Comparison of ENCODE assay signal across 10 cellular contexts in the genomic region with DNA sequence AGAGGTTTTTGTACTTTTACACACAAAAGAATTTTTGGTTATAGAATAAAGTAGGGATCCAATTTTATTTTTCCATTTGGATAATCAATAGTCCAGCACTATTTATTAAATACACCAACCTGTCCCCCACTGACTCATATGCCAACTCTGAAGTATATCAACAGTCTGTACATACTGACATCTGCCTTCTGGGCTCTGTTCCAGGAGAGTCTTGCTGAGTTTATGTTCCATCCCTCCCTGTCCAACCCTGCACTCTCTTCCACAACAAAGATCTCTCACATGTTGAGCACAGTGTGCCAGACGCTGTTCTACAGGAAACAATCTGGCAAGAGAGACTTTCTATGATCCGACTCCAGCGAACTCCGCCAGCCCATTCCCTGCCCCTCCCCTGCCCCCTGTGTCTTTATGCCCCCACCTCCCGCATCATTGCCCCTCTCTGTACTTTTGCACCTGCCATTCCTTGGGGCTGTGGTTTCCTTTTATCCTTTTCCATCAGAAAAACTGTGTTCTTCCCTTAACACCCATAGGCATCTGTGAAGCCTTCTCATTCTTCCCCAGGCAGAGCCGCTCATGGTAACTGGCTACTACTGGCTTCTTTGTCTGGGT. TPM values are rescaled to one million over a fixed set of nuclear protein-coding genes. Genes with fewer than 3 reads are reported as not detected.
A peak's percentile ranks its signal among the peaks of the same experiment; 100 is the strongest.
DNase-seq lines count a peak whose midpoint lies in the region; ATAC-seq, FAIRE-seq and TF ChIP-seq lines count a peak whose summit lies in the region.
"Had no signal": no experiment of that assay in that cellular context is flagged by ENCODE, and none has a peak within 500 bp of the region (broad histone marks: within the 10 kb centered on the region; RNA-seq: fewer than 3 reads in every experiment).

No MANE protein-coding gene starts in this region.

- TF ChIP-seq CTCF in astrocyte of the cerebellum (IDR thresholded peaks at IDR 0.05; ENCODE audit: low read depth, low read length, missing control alignments) (no peak), HepG2 (CRISPR knock-in tag; IDR thresholded peaks at IDR 0.05) (no peak), CD14-positive monocyte (IDR thresholded peaks at IDR 0.05) (no peak), GM13976 (IDR thresholded peaks at IDR 0.05; ENCODE audit: borderline replicate concordance, control extremely low read depth, extremely low read depth, insufficient read depth, missing control alignments) (no peak)

- in situ Hi-C loops in astrocyte of the cerebellum (cut with HindIII; ENCODE audit: low sequenced_read_pairs) (no loop called here), HepG2 (cut with HindIII; ENCODE audit: extremely low pct_ligation_motif_present, low pct_unique_long_range_greater_than_20kb) (no loop called here), GM13976 (cut with MboI; ENCODE audit: low sequenced_read_pairs, unreplicated experiment) (no loop called here)

- DNase-seq in COR-L47 (lab: John Stamatoyannopoulos, UW), result peak; percentile 95
- DNase-seq in NCI-H2029 (lab: John Stamatoyannopoulos, UW), result peak; percentile 62
- DNase-seq in astrocyte of the cerebellum (ENCODE audit: low read depth), result peak; percentile 51
- DNase-seq in HepG2 (ENCODE audit: low spot score), result no peak
- no peak for DNase-seq in T-helper 9 cell
- no peak for DNase-seq in CD14-positive monocyte (ENCODE audit: low spot score)
- DNase-seq in GM13976 (ENCODE audit: low spot score), result no peak
- DNase-seq: activated B cell treated with CpG ODN at 0.5 μM for 24 hours; naive thymus-derived CD4-positive, alpha-beta T cell had no signal

- H2AFZ ChIP-seq in HepG2 (ENCODE audit: low read length), result no peak overlapping the region

- H3K27me3 ChIP-seq in HepG2 (ENCODE audit: control insufficient read depth in 1 of 2, insufficient read depth in 2 of 2, low read length in 2 of 2), result no peaks in the 10 kb centered on the region

- TF ChIP-seq EP300 in HepG2 (IDR thresholded peaks at IDR 0.05; ENCODE audit: low read depth in 2 of 2, low read length in 2 of 2), result no peak
- no peak for TF ChIP-seq EP300 in HepG2 (CRISPR knock-in tag; IDR thresholded peaks at IDR 0.05; ENCODE audit: borderline replicate concordance)

- ATAC-seq in HepG2, result peak; percentile 45; the same call in 2 of the 3 replicates
- ATAC-seq in GM18870 (IDR thresholded peaks at IDR 0.05; ENCODE audit: unreplicated experiment), result no peak
- ATAC-seq: naive thymus-derived CD4-positive, alpha-beta T cell had no signal

- H3K9me3 ChIP-seq in HepG2 (ENCODE audit: low read length), result peaks cover 8% of the 10 kb centered on the region

- H3K36me3 Mint-ChIP-seq in CD14-positive monocyte, result no peaks in the 10 kb centered on the region

- WGBS in HepG2 (ENCODE audit: low lambda C conversion rate), result 4% methylated on average over 6 of the region's 6 CpGs

- BruUV-seq in HepG2 (replicated peaks; lab: Mats Ljungman, UMichigan), result no TSS peak

- POLR2A ChIA-PET in HepG2 (lab: Yijun Ruan, JAX), result no interaction called here

- no peak for TF ChIP-seq RAD21 in HepG2 (CRISPR knock-in tag; IDR thresholded peaks at IDR 0.05)

- TF ChIP-seq POLR2A in HepG2 (IDR thresholded peaks at IDR 0.05; ENCODE audit: insufficient read depth in 1 of 2, low read depth in 2 of 2, low read length in 2 of 2), result no peak

- H3K4me1 ChIP-seq in HepG2 (ENCODE audit: insufficient read depth, low read length), result peaks cover 15% of the 10 kb centered on the region

- H3K4me3 ChIP-seq in astrocyte of the cerebellum (ENCODE audit: low read depth, low read length) (no peak overlapping the region), HepG2 (replicated peaks in 1 of 3; ENCODE audit: insufficient read depth in 1 of 3, low read depth in 2 of 3, low read length in 3 of 3) (no peak overlapping the region)

- no peak for FAIRE-seq in HepG2 (lab: Jason Lieb, UNC)

- H3K36me3 ChIP-seq in HepG2 (replicated peaks in 1 of 2; ENCODE audit: control insufficient read depth in 1 of 2, insufficient read depth in 2 of 2, low read length in 2 of 2), result no peaks in the 10 kb centered on the region

- H3K4me3 Mint-ChIP-seq in CD14-positive monocyte, result peak overlapping the region in 1 of 2 donors; percentile 39
- H3K4me3 Mint-ChIP-seq: activated B cell treated with CpG ODN at 0.5 μM for 24 hours; naive thymus-derived CD4-positive, alpha-beta T cell had no signal

- no peak overlapping the region for H3K4me2 ChIP-seq in HepG2 (ENCODE audit: low read depth, low read length)

- H3K79me2 ChIP-seq in HepG2 (ENCODE audit: insufficient read depth, low read length), result no peaks in the 10 kb centered on the region

- no peaks in the 10 kb centered on the region for H4K20me1 ChIP-seq in HepG2 (ENCODE audit: insufficient read depth, low read length)

- H3K9me3 Mint-ChIP-seq in CD14-positive monocyte, result peaks cover 2 to 6% (median 4%) of the 10 kb centered on the region in 7 donors

- intact Hi-C loops in HepG2 (cut with micrococcal nuclease; ENCODE audit: unreplicated experiment) (no loop called here), CD14-positive monocyte (cut with micrococcal nuclease) (no loop called here)

- CTCF ChIA-PET in HepG2 (lab: Yijun Ruan, JAX; ENCODE audit: low intra/inter-chr PET ratio, low total read pairs), result no interaction called here

- no peak overlapping the region for H3K27ac Mint-ChIP-seq in CD14-positive monocyte
- H3K27ac Mint-ChIP-seq: activated B cell treated with CpG ODN at 0.5 μM for 24 hours; naive thymus-derived CD4-positive, alpha-beta T cell had no signal

- no peaks in the 10 kb centered on the region for H3K4me1 Mint-ChIP-seq in CD14-positive monocyte
- H3K4me1 Mint-ChIP-seq: activated B cell treated with CpG ODN at 0.5 μM for 24 hours; naive thymus-derived CD4-positive, alpha-beta T cell had no signal

- peaks cover 27 to 45% (median 31%) of the 10 kb centered on the region in 3 donors for H3K27me3 Mint-ChIP-seq in CD14-positive monocyte (ENCODE audit: low read depth in 3 of 3)

- H3K9ac ChIP-seq in HepG2 (ENCODE audit: insufficient read depth, low read depth, low read length), result no peak overlapping the region

- H3K27ac ChIP-seq in HepG2 (ENCODE audit: extremely low read length, insufficient read depth, low read length), result no peak overlapping the region

RNA-seq across cellular contexts. Expression of a gene that starts 3.3 kb away (rescaled TPM):
- total RNA-seq in HepG2 (2016; rRNA removed; fragmentation: Illumina TruSeq; extraction: Trizol), result 0.90 and 1.3 TPM in 2 replicates
- total RNA-seq in HepG2 (2016; cell fraction: cytosol; rRNA removed; fragmentation: Illumina TruSeq; extraction: Trizol; ENCODE audit: low read depth), result not detected in 2 replicates
- 0.76 and 1.6 TPM in 2 replicates for total RNA-seq in HepG2 (2016; cell fraction: insoluble cytoplasmic fraction; rRNA removed; fragmentation: Illumina TruSeq; extraction: Trizol)
- total RNA-seq in HepG2 (2016; cell fraction: membrane; rRNA removed; fragmentation: Illumina TruSeq; extraction: Trizol), result 0.34 and 0.48 TPM in 2 replicates
- total RNA-seq in HepG2 (2016; cell fraction: nucleus; rRNA removed; fragmentation: Illumina TruSeq; extraction: Trizol), result 0.94 and 1.2 TPM in 2 replicates
- polyA plus RNA-seq in HepG2 (2011; rRNA removed) (0.12 and 0.37 TPM in 2 replicates), CD14-positive monocyte (not detected)
- polyA plus RNA-seq in HepG2 (2011; cell fraction: cytosol; rRNA removed), result 0.21 and 0.29 TPM in 2 replicates
- polyA plus RNA-seq in HepG2 (2011; cell fraction: nucleus; rRNA removed), result 1.2 and 1.4 TPM in 2 replicates
- polyA plus RNA-seq in HepG2 (2012), result 0.13 and 0.38 TPM in 2 replicates
- polyA plus RNA-seq in HepG2 (2016; cell fraction: cytosol; fragmentation: Illumina TruSeq; extraction: Trizol; ENCODE audit: low read depth), result not detected in 2 replicates
- 0.60 and 0.66 TPM in 2 replicates for polyA plus RNA-seq in HepG2 (2016; cell fraction: insoluble cytoplasmic fraction; fragmentation: Illumina TruSeq; extraction: Trizol; ENCODE audit: low read depth)
- polyA plus RNA-seq in HepG2 (2016; cell fraction: membrane; fragmentation: Illumina TruSeq; extraction: Trizol; ENCODE audit: low read depth), result 0.13 and 0.24 TPM in 2 replicates
- polyA plus RNA-seq in HepG2 (2016; cell fraction: nucleus; fragmentation: Illumina TruSeq; extraction: Trizol; ENCODE audit: insufficient read depth, low read depth), result 0.77 and 0.93 TPM in 2 replicates
- 1.2 TPM in 1 of 2 replicates, not detected in the other for polyA minus RNA-seq in HepG2 (2011; rRNA and poly(A)+ RNA removed; ENCODE audit: low replicate concordance)
- polyA minus RNA-seq in HepG2 (2011; cell fraction: cytosol; rRNA and poly(A)+ RNA removed), result 0.49 TPM in 1 of 2 replicates, not detected in the other
- not detected in 2 replicates for polyA minus RNA-seq in HepG2 (2011; cell fraction: nucleus; rRNA and poly(A)+ RNA removed)
- total RNA-seq: activated B cell treated with CpG ODN at 0.5 μM for 24 hours; naive thymus-derived CD4-positive, alpha-beta T cell had no signal
- polyA plus RNA-seq: naive thymus-derived CD4-positive, alpha-beta T cell had no signal

RNA-seq across cellular contexts. Expression of a gene that starts 46.3 kb away (rescaled TPM):
- not detected in 2 replicates for total RNA-seq in HepG2 (2016; rRNA removed; fragmentation: Illumina TruSeq; extraction: Trizol)
- not detected in 2 replicates for total RNA-seq in HepG2 (2016; cell fraction: cytosol; rRNA removed; fragmentation: Illumina TruSeq; extraction: Trizol; ENCODE audit: low read depth)
- not detected in 2 replicates for total RNA-seq in HepG2 (2016; cell fraction: insoluble cytoplasmic fraction; rRNA removed; fragmentation: Illumina TruSeq; extraction: Trizol)
- total RNA-seq in HepG2 (2016; cell fraction: membrane; rRNA removed; fragmentation: Illumina TruSeq; extraction: Trizol), result not detected in 2 replicates
- not detected in 2 replicates for total RNA-seq in HepG2 (2016; cell fraction: nucleus; rRNA removed; fragmentation: Illumina TruSeq; extraction: Trizol)
- not detected in 2 replicates for polyA plus RNA-seq in HepG2 (2011; rRNA removed)
- not detected in 2 replicates for polyA plus RNA-seq in HepG2 (2011; cell fraction: cytosol; rRNA removed)
- not detected in 2 replicates for polyA plus RNA-seq in HepG2 (2011; cell fraction: nucleus; rRNA removed)
- not detected in 2 replicates for polyA plus RNA-seq in HepG2 (2012)
- polyA plus RNA-seq in HepG2 (2016; cell fraction: cytosol; fragmentation: Illumina TruSeq; extraction: Trizol; ENCODE audit: low read depth), result not detected in 2 replicates
- not detected in 2 replicates for polyA plus RNA-seq in HepG2 (2016; cell fraction: insoluble cytoplasmic fraction; fragmentation: Illumina TruSeq; extraction: Trizol; ENCODE audit: low read depth)
- polyA plus RNA-seq in HepG2 (2016; cell fraction: membrane; fragmentation: Illumina TruSeq; extraction: Trizol; ENCODE audit: low read depth), result not detected in 2 replicates
- polyA plus RNA-seq in HepG2 (2016; cell fraction: nucleus; fragmentation: Illumina TruSeq; extraction: Trizol; ENCODE audit: insufficient read depth, low read depth), result not detected in 2 replicates
- polyA minus RNA-seq in HepG2 (2011; rRNA and poly(A)+ RNA removed; ENCODE audit: low replicate concordance), result not detected in 2 replicates
- polyA minus RNA-seq in HepG2 (2011; cell fraction: cytosol; rRNA and poly(A)+ RNA removed), result not detected in 2 replicates
- not detected in 2 replicates for polyA minus RNA-seq in HepG2 (2011; cell fraction: nucleus; rRNA and poly(A)+ RNA removed)
- polyA plus RNA-seq in CD14-positive monocyte, result not detected
- total RNA-seq: activated B cell treated with CpG ODN at 0.5 μM for 24 hours had no signal
- polyA plus RNA-seq: naive thymus-derived CD4-positive, alpha-beta T cell had no signal

RNA-seq across cellular contexts. Expression of a gene that starts 49.9 kb away (rescaled TPM):
- 173 and 204 TPM in 2 replicates for total RNA-seq in HepG2 (2016; rRNA removed; fragmentation: Illumina TruSeq; extraction: Trizol)
- total RNA-seq in HepG2 (2016; cell fraction: cytosol; rRNA removed; fragmentation: Illumina TruSeq; extraction: Trizol; ENCODE audit: low read depth), result 37.4 and 41.2 TPM in 2 replicates
- total RNA-seq in HepG2 (2016; cell fraction: insoluble cytoplasmic fraction; rRNA removed; fragmentation: Illumina TruSeq; extraction: Trizol), result 163 and 183 TPM in 2 replicates
- 63.6 and 67.4 TPM in 2 replicates for total RNA-seq in HepG2 (2016; cell fraction: membrane; rRNA removed; fragmentation: Illumina TruSeq; extraction: Trizol)
- 88.0 and 101 TPM in 2 replicates for total RNA-seq in HepG2 (2016; cell fraction: nucleus; rRNA removed; fragmentation: Illumina TruSeq; extraction: Trizol)
- polyA plus RNA-seq in HepG2 (2011; rRNA removed) (71.8 and 81.3 TPM in 2 replicates), CD14-positive monocyte (10 to 100 TPM; 22.1 to 24.1 TPM)
- polyA plus RNA-seq in HepG2 (2011; cell fraction: cytosol; rRNA removed), result 79.1 and 88.1 TPM in 2 replicates
- 76.8 and 77.0 TPM in 2 replicates for polyA plus RNA-seq in HepG2 (2011; cell fraction: nucleus; rRNA removed)
- 55.3 and 71.8 TPM in 2 replicates for polyA plus RNA-seq in HepG2 (2012)
- polyA plus RNA-seq in HepG2 (2016; cell fraction: cytosol; fragmentation: Illumina TruSeq; extraction: Trizol; ENCODE audit: low read depth), result 14.2 and 15.7 TPM in 2 replicates
- 163 and 165 TPM in 2 replicates for polyA plus RNA-seq in HepG2 (2016; cell fraction: insoluble cytoplasmic fraction; fragmentation: Illumina TruSeq; extraction: Trizol; ENCODE audit: low read depth)
- polyA plus RNA-seq in HepG2 (2016; cell fraction: membrane; fragmentation: Illumina TruSeq; extraction: Trizol; ENCODE audit: low read depth), result 27.3 and 35.0 TPM in 2 replicates
- 123 and 125 TPM in 2 replicates for polyA plus RNA-seq in HepG2 (2016; cell fraction: nucleus; fragmentation: Illumina TruSeq; extraction: Trizol; ENCODE audit: insufficient read depth, low read depth)
- polyA minus RNA-seq in HepG2 (2011; rRNA and poly(A)+ RNA removed; ENCODE audit: low replicate concordance), result 135 and 154 TPM in 2 replicates
- polyA minus RNA-seq in HepG2 (2011; cell fraction: cytosol; rRNA and poly(A)+ RNA removed), result 42.9 and 46.2 TPM in 2 replicates
- polyA minus RNA-seq in HepG2 (2011; cell fraction: nucleus; rRNA and poly(A)+ RNA removed), result 52.4 and 57.6 TPM in 2 replicates

Comparison
In these comparisons a context has a peak if more than half of its experiments do, and no peak if none do; other contexts are left out.
1. DNase-seq: peak in COR-L47 (single experiment), NCI-H2029 (single experiment) and astrocyte of the cerebellum (single experiment); none in HepG2 (single experiment), T-helper 9 cell (single experiment), CD14-positive monocyte (single experiment) and GM13976 (single experiment).